8 cellular contexts compared by ENCODE assay signal in the genomic region with DNA sequence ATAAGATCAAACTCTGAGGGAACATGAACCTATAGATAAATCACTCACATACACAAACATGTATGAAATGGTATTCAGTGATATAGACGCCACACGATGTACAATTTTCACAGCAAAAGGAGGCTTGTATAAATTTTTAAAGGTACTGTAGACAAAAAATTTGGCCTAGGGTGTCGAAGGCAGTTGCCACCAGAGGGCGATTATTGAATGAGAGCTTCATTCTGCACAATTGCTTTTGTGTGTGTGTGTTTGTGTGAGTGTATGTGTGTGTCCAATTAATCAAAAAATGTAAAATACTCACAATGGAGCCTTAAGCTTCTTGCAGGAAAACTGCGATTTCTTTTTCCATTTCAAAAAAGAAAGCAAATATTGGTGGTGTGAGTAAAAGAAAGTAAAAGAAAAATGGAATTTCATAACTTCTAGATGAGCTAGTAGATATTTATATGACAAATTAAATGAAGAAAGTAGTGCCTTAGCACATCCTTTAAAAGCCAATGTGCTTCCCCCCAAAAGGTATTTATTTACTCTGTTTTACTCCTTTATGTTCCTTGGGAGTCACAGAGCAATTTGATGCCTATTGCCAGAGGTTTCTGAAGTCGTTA.
DNase-seq lines count a peak whose midpoint lies in the region; ATAC-seq and TF ChIP-seq lines count a peak whose summit lies in the region.

No MANE protein-coding gene starts in this region.

- H3K27me3 ChIP-seq in IMR-90 (ENCODE audit: control insufficient read depth, insufficient read depth, low read length) (no peaks in the 10 kb centered on the region), kidney epithelial cell (ENCODE audit: control insufficient read depth, insufficient read depth, low read length) (no peaks in the 10 kb centered on the region), ovary (no peaks in the 10 kb centered on the region)

- H2AK5ac ChIP-seq in IMR-90 (ENCODE audit: low read depth, low read length) = no peak overlapping the region

- ATAC-seq in IMR-90 (ENCODE audit: low read depth) = no peak
- no peak for ATAC-seq in HG03097 (IDR thresholded peaks at IDR 0.05; ENCODE audit: low FRiP score, unreplicated experiment)

- no peak overlapping the region for H3K4ac ChIP-seq in IMR-90 (ENCODE audit: low read depth, low read length)

- no peaks in the 10 kb centered on the region for H3K4me1 Mint-ChIP-seq in T-helper 2 cell treated with Interferon-gamma antibody and Interleukin-4, amounts not matched to agents 5 μg/mL and 100 μg/mL, for 36 hours (ENCODE audit: low read depth)

- no peaks in the 10 kb centered on the region for H3K9me3 ChIP-seq in IMR-90 (ENCODE audit: control insufficient read depth, insufficient read depth, low read length)
- no peaks in the 10 kb centered on the region for H3K9me3 ChIP-seq in ovary

- no peaks in the 10 kb centered on the region for H3K79me1 ChIP-seq in IMR-90 (ENCODE audit: low read depth in 1 of 2, low read length in 2 of 2)

- no peak overlapping the region for H3K14ac ChIP-seq in IMR-90 (replicated peaks; ENCODE audit: low read depth, low read length)

- POLR2A ChIA-PET in IMR-90 (lab: Charles Lee; ENCODE audit: unreplicated experiment) = no interaction called here

- H3K4me3 ChIP-seq in IMR-90 (ENCODE audit: insufficient read depth, low read depth, low read length) (no peak overlapping the region), kidney epithelial cell (ENCODE audit: low read depth, low read length) (no peak overlapping the region), ovary (no peak overlapping the region)

- H3K4me2 ChIP-seq in IMR-90 (ENCODE audit: low read depth, low read length) = no peak overlapping the region

- H3K36me3 ChIP-seq in IMR-90 (ENCODE audit: control insufficient read depth, insufficient read depth, low read length) (no peaks in the 10 kb centered on the region), kidney epithelial cell (ENCODE audit: control insufficient read depth, insufficient read depth, low read length) (no peaks in the 10 kb centered on the region), ovary (no peaks in the 10 kb centered on the region)

- BruUV-seq in IMR-90 (replicated peaks; lab: Mats Ljungman, UMichigan) = no TSS peak

- no peaks in the 10 kb centered on the region for H3K9me3 Mint-ChIP-seq in T-helper 2 cell treated with Interferon-gamma antibody and Interleukin-4, amounts not matched to agents 5 μg/mL and 100 μg/mL, for 36 hours

- no peak overlapping the region for H2BK15ac ChIP-seq in IMR-90 (ENCODE audit: low read depth, low read length)

- H3K27ac Mint-ChIP-seq in T-helper 2 cell treated with Interferon-gamma antibody and Interleukin-4, amounts not matched to agents 5 μg/mL and 100 μg/mL, for 36 hours = no peak overlapping the region

- H4K5ac ChIP-seq in IMR-90 (ENCODE audit: low read depth, low read length) = no peak overlapping the region

- H3K27ac ChIP-seq in IMR-90 (ENCODE audit: insufficient read depth, low read length) (no peak overlapping the region), ovary (no peak overlapping the region)

- TF ChIP-seq POLR2A in IMR-90 (IDR thresholded peaks at IDR 0.05; ENCODE audit: low read depth, low read length) (no peak), ovary (IDR thresholded peaks at IDR 0.05) (no peak)

- no peaks in the 10 kb centered on the region for H3K9me1 ChIP-seq in IMR-90 (ENCODE audit: insufficient read depth, low read length)

- in situ Hi-C loops in IMR-90 (cut with MboI; ENCODE audit: low sequenced_read_pairs) (loop anchor here (25.0 kb wide), 1 partner anchor 830 kb away; no protein-coding TSS in a partner anchor), SK-MEL-5 (cut with HindIII; ENCODE audit: low pct_unique_long_range_greater_than_20kb, low sequenced_read_pairs) (no loop called here)

- no peak overlapping the region for H3K4me3 Mint-ChIP-seq in T-helper 2 cell treated with Interferon-gamma antibody and Interleukin-4, amounts not matched to agents 5 μg/mL and 100 μg/mL, for 36 hours

- no peak overlapping the region for H4K8ac ChIP-seq in IMR-90 (ENCODE audit: low read depth in 2 of 2, low read length in 2 of 2)

- no peak overlapping the region for H3K23ac ChIP-seq in IMR-90 (ENCODE audit: low read depth, low read length)

- no peaks in the 10 kb centered on the region for H4K20me1 ChIP-seq in IMR-90 (ENCODE audit: insufficient read depth, low read length)

- TF ChIP-seq CTCF in IMR-90 (conservative IDR thresholded peaks at IDR 0.05; ENCODE audit: low read depth, low read length) (peak; percentile 47), kidney epithelial cell (IDR thresholded peaks at IDR 0.05; ENCODE audit: insufficient read depth, low read length, poor library complexity, severe bottlenecking) (peak; percentile 56), ovary (IDR thresholded peaks at IDR 0.05) (no peak)

- H4K91ac ChIP-seq in IMR-90 (ENCODE audit: insufficient read depth, low read depth, low read length) = no peak overlapping the region

- no peak overlapping the region for H3K56ac ChIP-seq in IMR-90 (ENCODE audit: extremely low read depth, insufficient read depth, low read length)

- no peak overlapping the region for H3K9ac ChIP-seq in IMR-90 (ENCODE audit: low read depth, low read length)

- peak; percentile 45 for DNase-seq in D341Med (ENCODE audit: low spot score)
- peak; percentile 29 for DNase-seq in IMR-90
- DNase-seq in SK-MEL-5 (ENCODE audit: low read depth, low spot score) = peak; percentile 58
- no peak for DNase-seq in kidney epithelial cell (ENCODE audit: low read depth)
- no peak for DNase-seq in T-helper 9 cell
- DNase-seq in T-helper 2 cell treated with Interferon-gamma antibody and Interleukin-4, amounts not matched to agents 5 μg/mL and 100 μg/mL, for 36 hours (ENCODE audit: low spot score) = no peak
- no peak for DNase-seq in ovary

- H2BK5ac ChIP-seq in IMR-90 (ENCODE audit: low read depth, low read length, poor library complexity, severe bottlenecking) = no peak overlapping the region

- no peak overlapping the region for H2AFZ ChIP-seq in IMR-90 (replicated peaks; ENCODE audit: low read length, poor library complexity)

- CTCF ChIA-PET in IMR-90 (lab: Yijun Ruan, JAX) = interaction anchor here (0.6 to 1.6 kb wide), 17 partner anchors 9 to 831 kb away, joined by 3 to 8 read pairs (median 4); no protein-coding TSS in a partner anchor

- H2BK120ac ChIP-seq in IMR-90 (ENCODE audit: low read depth, low read length) = no peak overlapping the region

- H3K36me3 Mint-ChIP-seq in T-helper 2 cell treated with Interferon-gamma antibody and Interleukin-4, amounts not matched to agents 5 μg/mL and 100 μg/mL, for 36 hours (ENCODE audit: low read depth) = no peaks in the 10 kb centered on the region

- H3K18ac ChIP-seq in IMR-90 (ENCODE audit: low read depth, low read length) = no peak overlapping the region

- no peak overlapping the region for H2BK20ac ChIP-seq in IMR-90 (ENCODE audit: low read depth, low read length)

- peak; percentile 27; the same call in 1 of the 2 replicates for TF ChIP-seq RAD21 in IMR-90 (IDR thresholded peaks at IDR 0.05; ENCODE audit: low read length)

- H3K27me3 Mint-ChIP-seq in T-helper 2 cell treated with Interferon-gamma antibody and Interleukin-4, amounts not matched to agents 5 μg/mL and 100 μg/mL, for 36 hours (ENCODE audit: low read depth) = no peaks in the 10 kb centered on the region

- dilution Hi-C loops in IMR-90 (cut with HindIII; ENCODE audit: low sequenced_read_pairs, unreplicated experiment) = no loop called here

- H2AK9ac ChIP-seq in IMR-90 (replicated peaks; ENCODE audit: low read depth, low read length, poor library complexity) = no peak overlapping the region

- H3K4me1 ChIP-seq in IMR-90 (ENCODE audit: control insufficient read depth, insufficient read depth, low read length) (no peaks in the 10 kb centered on the region), ovary (ENCODE audit: insufficient read depth) (no peaks in the 10 kb centered on the region)

- no CpG with 5 or more reads among the region's 6 CpGs for WGBS in IMR-90 (ENCODE audit: extremely low coverage in 2 of 2, insufficient read length in 1 of 2), 2 experiments
- WGBS in ovary, 3 donors = 48 to 60% (median 55%) methylated on average over 6 of the region's 6 CpGs

- intact Hi-C loops in IMR-90 (cut with micrococcal nuclease) = loop anchor here (1.0 kb wide), 1 partner anchor 829 kb away; no protein-coding TSS in a partner anchor
- intact Hi-C loops in ovary (cut with DNase I) = no loop called here

- no peak for TF ChIP-seq EP300 in ovary (IDR thresholded peaks at IDR 0.05)

TF ChIP-seq in IMR-90, 13 proteins besides CTCF, POLR2A, EP300 and RAD21:
- TF ChIP-seq, protein P1, sequence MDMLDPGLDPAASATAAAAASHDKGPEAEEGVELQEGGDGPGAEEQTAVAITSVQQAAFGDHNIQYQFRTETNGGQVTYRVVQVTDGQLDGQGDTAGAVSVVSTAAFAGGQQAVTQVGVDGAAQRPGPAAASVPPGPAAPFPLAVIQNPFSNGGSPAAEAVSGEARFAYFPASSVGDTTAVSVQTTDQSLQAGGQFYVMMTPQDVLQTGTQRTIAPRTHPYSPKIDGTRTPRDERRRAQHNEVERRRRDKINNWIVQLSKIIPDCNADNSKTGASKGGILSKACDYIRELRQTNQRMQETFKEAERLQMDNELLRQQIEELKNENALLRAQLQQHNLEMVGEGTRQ (IDR thresholded peaks at IDR 0.05; ENCODE audit: low read depth, low read length) = no peak
- TF ChIP-seq NFE2L2 (IDR thresholded peaks at IDR 0.05; ENCODE audit: low read depth, low read length) = no peak
- peak; percentile 45 for TF ChIP-seq SMC3 (IDR thresholded peaks at IDR 0.05; ENCODE audit: low read depth, low read length)
- no peak for TF ChIP-seq RCOR1 (IDR thresholded peaks at IDR 0.05; ENCODE audit: insufficient replicate concordance, low read length)
- no peak for TF ChIP-seq CHD1 (IDR thresholded peaks at IDR 0.05; ENCODE audit: low read depth, low read length)
- no peak for TF ChIP-seq MAZ (IDR thresholded peaks at IDR 0.05; ENCODE audit: borderline replicate concordance, low read depth, low read length)
- TF ChIP-seq CEBPB (IDR thresholded peaks at IDR 0.05; ENCODE audit: low read depth, low read length) = no peak
- no peak for TF ChIP-seq MAFK (IDR thresholded peaks at IDR 0.05; ENCODE audit: low read depth, low read length)

Comparison
In these comparisons a context has a peak if more than half of its experiments do, and no peak if none do; other contexts are left out.
1. DNase-seq: peak in D341Med (single experiment), IMR-90 (single experiment) and SK-MEL-5 (single experiment); none in kidney epithelial cell (single experiment), T-helper 9 cell (single experiment), T-helper 2 cell treated with Interferon-gamma antibody and Interleukin-4, amounts not matched to agents 5 μg/mL and 100 μg/mL, for 36 hours (single experiment) and ovary (0 of 5).
2. CTCF ChIP-seq: peak in IMR-90 (single experiment) and kidney epithelial cell (single experiment); none in ovary (0 of 3).